ENCODE assay signal across 9 cellular contexts in the genomic region with DNA sequence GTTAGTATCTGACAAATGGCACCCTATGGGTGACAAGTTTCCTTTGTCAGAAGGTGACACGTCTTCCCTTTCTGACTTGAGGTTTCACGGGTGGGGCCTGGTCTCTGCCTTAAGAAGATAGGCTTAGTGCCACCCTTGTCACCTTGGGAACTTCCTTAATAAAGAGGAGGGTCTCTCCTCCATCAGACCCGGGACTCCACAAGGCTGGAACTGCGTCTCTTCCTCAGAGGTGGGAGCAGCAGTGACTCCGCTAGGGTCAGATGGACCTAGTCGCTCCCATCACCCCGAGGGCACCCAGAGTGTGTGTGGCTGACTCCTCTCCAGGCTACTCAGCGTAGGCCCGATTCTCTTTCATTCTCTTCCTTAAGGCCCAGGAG. TPM values are rescaled to one million over a fixed set of nuclear protein-coding genes. Genes with fewer than 3 reads are reported as not detected.
DNase-seq lines count a peak whose midpoint lies in the region; ATAC-seq and TF ChIP-seq lines count a peak whose summit lies in the region.
"Had no signal": no experiment of that assay in that cellular context is flagged by ENCODE, and none has a peak within 500 bp of the region (broad histone marks: within the 10 kb centered on the region; RNA-seq: fewer than 3 reads in every experiment).

No MANE protein-coding gene starts in this region.

- H3K27me3 ChIP-seq in ovary: no peaks in the 10 kb centered on the region
- H3K27me3 ChIP-seq: body of pancreas had no signal

- peak; percentile 41 for DNase-seq in activated CD4-positive, alpha-beta T cell treated with anti-CD3 and anti-CD28 coated beads for 36 hours
- DNase-seq in activated CD4-positive, alpha-beta T cell treated with anti-CD3 and anti-CD28 coated beads, Interleukin-2, amount 50 U/mL, for 1 hour: no peak
- peak; percentile 8 for DNase-seq in endothelial cell (ENCODE audit: low spot score)
- peak in 2 of 5 donors; percentile 20 to 21 for DNase-seq in ovary
- no peak for DNase-seq in kidney glomerular epithelial cell (lab: John Stamatoyannopoulos, UW)
- no peak for DNase-seq in NCI-H774 (lab: John Stamatoyannopoulos, UW)
- DNase-seq in mesenteric fat pad (ENCODE audit: low spot score): no peak

- no peak overlapping the region for H3K27ac ChIP-seq in ovary

- no peaks in the 10 kb centered on the region for H3K9me3 ChIP-seq in ovary
- H3K9me3 ChIP-seq: body of pancreas had no signal

- peak; percentile 3 for ATAC-seq in activated CD4-positive, alpha-beta T cell treated with anti-CD3 and anti-CD28 coated beads for 36 hours
- peak; percentile 11 for ATAC-seq in SK-N-SH treated with all-trans-retinoic acid at 6 μM for 48 hours

- H3K36me3 Mint-ChIP-seq in activated CD4-positive, alpha-beta T cell treated with anti-CD3 and anti-CD28 coated beads for 36 hours (ENCODE audit: low read depth): no peaks in the 10 kb centered on the region
- H3K36me3 Mint-ChIP-seq in endothelial cell (ENCODE audit: low read depth, unreplicated experiment): peaks cover 3% of the 10 kb centered on the region

- TF ChIP-seq CTCF in endothelial cell (IDR thresholded peaks at IDR 0.05; ENCODE audit: unreplicated experiment) (no peak), ovary (IDR thresholded peaks at IDR 0.05) (no peak)

- H3K27ac Mint-ChIP-seq in activated CD4-positive, alpha-beta T cell treated with anti-CD3 and anti-CD28 coated beads for 36 hours: peak overlapping the region; percentile 75
- H3K27ac Mint-ChIP-seq in endothelial cell (ENCODE audit: unreplicated experiment): peak overlapping the region; percentile 66

- H3K4me1 Mint-ChIP-seq in activated CD4-positive, alpha-beta T cell treated with anti-CD3 and anti-CD28 coated beads for 36 hours: peaks cover 27% of the 10 kb centered on the region
- H3K4me1 Mint-ChIP-seq in endothelial cell (ENCODE audit: unreplicated experiment): peaks cover 19% of the 10 kb centered on the region

- intact Hi-C loops in activated CD4-positive, alpha-beta T cell treated with anti-CD3 and anti-CD28 coated beads for 36 hours (cut with DNase I, micrococcal nuclease): loop anchor here (1.0 to 5.0 kb wide), 18 partner anchors 19 to 1349 kb away; a partner anchor contains a TSS
- intact Hi-C loops in ovary (cut with DNase I): no loop called here

- TF ChIP-seq POLR2A in ovary (IDR thresholded peaks at IDR 0.05): no peak

- no peaks in the 10 kb centered on the region for H3K36me3 ChIP-seq in ovary

- POLR2A ChIA-PET in activated CD4-positive, alpha-beta T cell treated with anti-CD3 and anti-CD28 coated beads for 36 hours (lab: Charles Lee): interaction anchor here (0.8 kb wide), 1 partner anchor 20 kb away, joined by 3 read pairs; no protein-coding TSS in a partner anchor

- peaks cover 8% of the 10 kb centered on the region for H3K4me1 ChIP-seq in ovary (ENCODE audit: insufficient read depth)

- CTCF ChIA-PET in activated CD4-positive, alpha-beta T cell treated with anti-CD3 and anti-CD28 coated beads for 36 hours (lab: Charles Lee): interaction anchor here (0.8 kb wide), 1 partner anchor 12 kb away, joined by 3 read pairs; no protein-coding TSS in a partner anchor

- no peak for TF ChIP-seq EP300 in ovary (IDR thresholded peaks at IDR 0.05)

- H3K27me3 Mint-ChIP-seq in activated CD4-positive, alpha-beta T cell treated with anti-CD3 and anti-CD28 coated beads for 36 hours: no peaks in the 10 kb centered on the region
- peaks cover 2% of the 10 kb centered on the region for H3K27me3 Mint-ChIP-seq in endothelial cell (ENCODE audit: unreplicated experiment)

- WGBS in ovary, 3 donors: 60 to 68% (median 65%) methylated on average over 9 of the region's 9 CpGs

- H3K4me3 ChIP-seq in ovary: peak overlapping the region; percentile 43
- H3K4me3 ChIP-seq: body of pancreas had no signal

- no peaks in the 10 kb centered on the region for H3K9me3 Mint-ChIP-seq in activated CD4-positive, alpha-beta T cell treated with anti-CD3 and anti-CD28 coated beads for 36 hours (ENCODE audit: low read depth)
- no peaks in the 10 kb centered on the region for H3K9me3 Mint-ChIP-seq in endothelial cell (ENCODE audit: unreplicated experiment)

- peak overlapping the region; percentile 92 for H3K4me3 Mint-ChIP-seq in activated CD4-positive, alpha-beta T cell treated with anti-CD3 and anti-CD28 coated beads for 36 hours
- H3K4me3 Mint-ChIP-seq in endothelial cell (ENCODE audit: unreplicated experiment): peak overlapping the region; percentile 95

TF ChIP-seq in SK-N-SH treated with all-trans-retinoic acid at 6 μM for 48 hours, 23 proteins besides CTCF, POLR2A, EP300 and RAD21:
- TF ChIP-seq GLIS3 (CRISPR knock-in tag; IDR thresholded peaks at IDR 0.05): no peak
- TF ChIP-seq RARB (CRISPR knock-in tag; IDR thresholded peaks at IDR 0.05): no peak
- no peak for TF ChIP-seq ZNF8 (CRISPR knock-in tag; IDR thresholded peaks at IDR 0.05)
- no peak for TF ChIP-seq ZFP30 (CRISPR knock-in tag; IDR thresholded peaks at IDR 0.05)
- no peak for TF ChIP-seq ZFP3 (CRISPR knock-in tag; IDR thresholded peaks at IDR 0.05)
- TF ChIP-seq TCF4 (CRISPR knock-in tag; IDR thresholded peaks at IDR 0.05; ENCODE audit: borderline replicate concordance): no peak
- TF ChIP-seq, protein P1, sequence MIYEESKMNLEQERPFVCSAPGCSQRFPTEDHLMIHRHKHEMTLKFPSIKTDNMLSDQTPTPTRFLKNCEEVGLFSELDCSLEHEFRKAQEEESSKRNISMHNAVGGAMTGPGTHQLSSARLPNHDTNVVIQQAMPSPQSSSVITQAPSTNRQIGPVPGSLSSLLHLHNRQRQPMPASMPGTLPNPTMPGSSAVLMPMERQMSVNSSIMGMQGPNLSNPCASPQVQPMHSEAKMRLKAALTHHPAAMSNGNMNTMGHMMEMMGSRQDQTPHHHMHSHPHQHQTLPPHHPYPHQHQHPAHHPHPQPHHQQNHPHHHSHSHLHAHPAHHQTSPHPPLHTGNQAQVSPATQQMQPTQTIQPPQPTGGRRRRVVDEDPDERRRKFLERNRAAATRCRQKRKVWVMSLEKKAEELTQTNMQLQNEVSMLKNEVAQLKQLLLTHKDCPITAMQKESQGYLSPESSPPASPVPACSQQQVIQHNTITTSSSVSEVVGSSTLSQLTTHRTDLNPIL (CRISPR knock-in tag; IDR thresholded peaks at IDR 0.05; ENCODE audit: low read depth): no peak
- no peak for TF ChIP-seq SNAI2 (CRISPR knock-in tag; IDR thresholded peaks at IDR 0.05)
- no peak for TF ChIP-seq TOX (CRISPR knock-in tag; IDR thresholded peaks at IDR 0.05; ENCODE audit: borderline replicate concordance)
- no peak for TF ChIP-seq ZNF70 (CRISPR knock-in tag; IDR thresholded peaks at IDR 0.05)
- TF ChIP-seq ZNF565 (CRISPR knock-in tag; conservative IDR thresholded peaks at IDR 0.05; ENCODE audit: low read depth): no peak
- no peak for TF ChIP-seq BACH2 (CRISPR knock-in tag; IDR thresholded peaks at IDR 0.05; ENCODE audit: borderline replicate concordance)
- TF ChIP-seq, protein P2, sequence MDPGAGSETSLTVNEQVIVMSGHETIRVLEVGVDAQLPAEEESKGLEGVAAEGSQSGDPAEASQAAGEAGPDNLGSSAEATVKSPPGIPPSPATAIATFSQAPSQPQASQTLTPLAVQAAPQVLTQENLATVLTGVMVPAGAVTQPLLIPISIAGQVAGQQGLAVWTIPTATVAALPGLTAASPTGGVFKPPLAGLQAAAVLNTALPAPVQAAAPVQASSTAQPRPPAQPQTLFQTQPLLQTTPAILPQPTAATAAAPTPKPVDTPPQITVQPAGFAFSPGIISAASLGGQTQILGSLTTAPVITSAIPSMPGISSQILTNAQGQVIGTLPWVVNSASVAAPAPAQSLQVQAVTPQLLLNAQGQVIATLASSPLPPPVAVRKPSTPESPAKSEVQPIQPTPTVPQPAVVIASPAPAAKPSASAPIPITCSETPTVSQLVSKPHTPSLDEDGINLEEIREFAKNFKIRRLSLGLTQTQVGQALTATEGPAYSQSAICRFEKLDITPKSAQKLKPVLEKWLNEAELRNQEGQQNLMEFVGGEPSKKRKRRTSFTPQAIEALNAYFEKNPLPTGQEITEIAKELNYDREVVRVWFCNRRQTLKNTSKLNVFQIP (CRISPR knock-in tag; IDR thresholded peaks at IDR 0.05; ENCODE audit: borderline replicate concordance, low read depth): no peak

RNA-seq across cellular contexts. Expression of a gene that starts 0.8 kb away (rescaled TPM):
- 10 to 100 TPM; 19.3 to 21.9 TPM for total RNA-seq in activated CD4-positive, alpha-beta T cell treated with anti-CD3 and anti-CD28 coated beads for 36 hours
- total RNA-seq in endothelial cell (ENCODE audit: unreplicated experiment): 36.0 TPM
- 10 to 100 TPM; 28.5 to 43.9 (median 36.3) TPM for total RNA-seq in ovary
- polyA plus RNA-seq in ovary: 10 to 100 TPM; 20.2 to 25.7 TPM
- total RNA-seq in mesenteric fat pad: 29.2 TPM

Comparison
In these comparisons a context has a peak if more than half of its experiments do, and no peak if none do; other contexts are left out.
1. DNase-seq: peak in activated CD4-positive, alpha-beta T cell treated with anti-CD3 and anti-CD28 coated beads for 36 hours (single experiment) and endothelial cell (single experiment); none in activated CD4-positive, alpha-beta T cell treated with anti-CD3 and anti-CD28 coated beads, Interleukin-2, amount 50 U/mL, for 1 hour (single experiment), kidney glomerular epithelial cell (single experiment), NCI-H774 (single experiment) and mesenteric fat pad (single experiment).
2. intact Hi-C loops: an anchor here in activated CD4-positive, alpha-beta T cell treated with anti-CD3 and anti-CD28 coated beads for 36 hours (1.0 to 5.0 kb wide); none called in ovary.